ENCODE assay signal across 1 cellular context in the genomic region with DNA sequence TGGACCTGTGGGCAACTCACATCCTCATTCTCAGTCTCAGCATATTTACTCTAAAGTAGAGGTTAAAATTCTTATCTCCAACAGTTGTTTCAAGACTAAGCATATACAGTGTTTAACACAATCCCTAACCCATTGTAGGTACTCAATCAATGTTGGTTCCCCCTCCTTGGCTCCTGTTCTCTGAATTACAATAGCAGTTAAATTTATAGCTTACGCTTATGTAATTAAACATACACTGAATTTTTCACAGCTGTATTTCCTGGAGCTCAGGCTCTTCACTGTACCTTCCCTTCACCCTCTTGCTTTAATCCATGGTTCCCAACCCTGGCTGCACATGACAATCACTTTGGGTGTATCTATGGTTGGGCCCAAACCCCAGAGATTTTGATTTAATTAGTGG.
TF ChIP-seq lines count a peak whose summit lies in the region.

No MANE protein-coding gene starts in this region.

TF ChIP-seq in IMR-90, 13 proteins besides CTCF, POLR2A, EP300 and RAD21 (continued from another document):
- TF ChIP-seq, protein P1, sequence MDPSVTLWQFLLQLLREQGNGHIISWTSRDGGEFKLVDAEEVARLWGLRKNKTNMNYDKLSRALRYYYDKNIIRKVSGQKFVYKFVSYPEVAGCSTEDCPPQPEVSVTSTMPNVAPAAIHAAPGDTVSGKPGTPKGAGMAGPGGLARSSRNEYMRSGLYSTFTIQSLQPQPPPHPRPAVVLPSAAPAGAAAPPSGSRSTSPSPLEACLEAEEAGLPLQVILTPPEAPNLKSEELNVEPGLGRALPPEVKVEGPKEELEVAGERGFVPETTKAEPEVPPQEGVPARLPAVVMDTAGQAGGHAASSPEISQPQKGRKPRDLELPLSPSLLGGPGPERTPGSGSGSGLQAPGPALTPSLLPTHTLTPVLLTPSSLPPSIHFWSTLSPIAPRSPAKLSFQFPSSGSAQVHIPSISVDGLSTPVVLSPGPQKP (IDR thresholded peaks at IDR 0.05; ENCODE audit: borderline replicate concordance, low read depth, low read length), result no peak
- TF ChIP-seq SMC3 (IDR thresholded peaks at IDR 0.05; ENCODE audit: low read depth, low read length), result no peak
- TF ChIP-seq MAZ (IDR thresholded peaks at IDR 0.05; ENCODE audit: borderline replicate concordance, low read depth, low read length), result no peak
- TF ChIP-seq, protein P2, sequence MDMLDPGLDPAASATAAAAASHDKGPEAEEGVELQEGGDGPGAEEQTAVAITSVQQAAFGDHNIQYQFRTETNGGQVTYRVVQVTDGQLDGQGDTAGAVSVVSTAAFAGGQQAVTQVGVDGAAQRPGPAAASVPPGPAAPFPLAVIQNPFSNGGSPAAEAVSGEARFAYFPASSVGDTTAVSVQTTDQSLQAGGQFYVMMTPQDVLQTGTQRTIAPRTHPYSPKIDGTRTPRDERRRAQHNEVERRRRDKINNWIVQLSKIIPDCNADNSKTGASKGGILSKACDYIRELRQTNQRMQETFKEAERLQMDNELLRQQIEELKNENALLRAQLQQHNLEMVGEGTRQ (IDR thresholded peaks at IDR 0.05; ENCODE audit: low read depth, low read length), result no peak
- no peak for TF ChIP-seq RFX5 (IDR thresholded peaks at IDR 0.05; ENCODE audit: low read depth, low read length)
- TF ChIP-seq MAFK (IDR thresholded peaks at IDR 0.05; ENCODE audit: low read depth, low read length), result no peak
- no peak for TF ChIP-seq CEBPB (IDR thresholded peaks at IDR 0.05; ENCODE audit: low read depth, low read length)
- no peak for TF ChIP-seq BHLHE40 (IDR thresholded peaks at IDR 0.05; ENCODE audit: low read depth, low read length)
- TF ChIP-seq RCOR1 (IDR thresholded peaks at IDR 0.05; ENCODE audit: insufficient replicate concordance, low read length), result no peak
- no peak for TF ChIP-seq MXI1 (IDR thresholded peaks at IDR 0.05; ENCODE audit: borderline replicate concordance, low read depth, low read length)
- TF ChIP-seq CHD1 (IDR thresholded peaks at IDR 0.05; ENCODE audit: low read depth, low read length), result no peak
- no peak for TF ChIP-seq FOS (IDR thresholded peaks at IDR 0.05; ENCODE audit: low read depth, low read length)
